In the genomic region with DNA sequence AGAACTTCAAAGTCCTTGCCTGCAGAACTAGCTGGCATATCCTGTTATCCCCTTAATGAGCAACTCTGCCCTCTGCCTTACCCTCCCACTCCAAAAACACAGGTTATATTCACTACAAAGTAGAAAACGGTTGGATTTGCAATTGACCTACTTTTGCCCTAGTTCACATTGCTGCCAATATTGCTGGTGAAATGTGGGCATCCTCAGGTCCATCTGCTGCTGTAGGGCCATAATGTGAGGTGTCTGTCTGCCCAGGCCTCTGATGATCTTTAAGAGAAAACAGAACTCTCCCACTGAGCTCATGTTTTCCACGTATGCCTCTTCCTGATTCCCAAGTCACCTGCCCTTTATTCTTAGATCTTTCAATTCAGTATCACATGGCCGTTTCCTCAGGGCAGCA, we compare ENCODE assay signal across 19 cellular contexts.
A peak's percentile ranks its signal among the peaks of the same experiment; 100 is the strongest.
DNase-seq lines count a peak whose midpoint lies in the region; ATAC-seq and TF ChIP-seq lines count a peak whose summit lies in the region.
"Had no signal": no experiment of that assay in that cellular context is flagged by ENCODE, and none has a peak within 500 bp of the region (broad histone marks: within the 10 kb centered on the region; RNA-seq: fewer than 3 reads in every experiment).

No MANE protein-coding gene starts in this region.

- no peak overlapping the region for H3K4ac ChIP-seq in H9 (ENCODE audit: low read depth, low read length)

- no peaks in the 10 kb centered on the region for H3K36me3 ChIP-seq in MG63
- H3K36me3 ChIP-seq: BE2C had no signal

- H2AFZ ChIP-seq in H9 (ENCODE audit: low read length) = no peak overlapping the region
- H2AFZ ChIP-seq: GM23248 had no signal

- no peak for ATAC-seq in GM19324 (IDR thresholded peaks at IDR 0.05; ENCODE audit: low FRiP score, unreplicated experiment)
- ATAC-seq: K562 had no signal

- H3K4me3 ChIP-seq in MG63 = no peak overlapping the region
- H3K4me3 ChIP-seq: GM23248, K562 had no signal

- no peaks in the 10 kb centered on the region for H3K79me1 ChIP-seq in H9 (ENCODE audit: insufficient read depth, low read depth, low read length, poor library complexity, severe bottlenecking)

- H3K9ac ChIP-seq in H9 (ENCODE audit: extremely low read depth, insufficient read length, low read length) = no peak overlapping the region
- H3K9ac ChIP-seq: GM23248 had no signal

- no peak overlapping the region for H2BK5ac ChIP-seq in H9 (ENCODE audit: insufficient read length, low read length)

- H3K4me3 Mint-ChIP-seq in H9 = no peak overlapping the region
- H3K4me3 Mint-ChIP-seq: CD4-positive, CD25-positive, alpha-beta regulatory T cell; CD8-positive, alpha-beta memory T cell had no signal

- H2BK12ac ChIP-seq in H9 (ENCODE audit: insufficient read length, low read depth, low read length) = no peak overlapping the region

- no peak overlapping the region for H3K27ac ChIP-seq in H9 (ENCODE audit: insufficient read length, low read depth, low read length)
- H3K27ac ChIP-seq: GM23248 had no signal

- H3K27me3 ChIP-seq in H9 (ENCODE audit: insufficient read depth, low read length) (no peaks in the 10 kb centered on the region), MG63 (no peaks in the 10 kb centered on the region)
- H3K27me3 ChIP-seq: BE2C had no signal

- no peaks in the 10 kb centered on the region for H4K20me1 ChIP-seq in H9 (ENCODE audit: control insufficient read depth, insufficient read depth, insufficient read length)

- peaks cover 0 to 2% of the 10 kb centered on the region in 2 experiments; a peak in 2 of 5 replicates for H3K9me3 Mint-ChIP-seq in H9

- DNase-seq in H9 (no peak), cerebellum (ENCODE audit: low spot score) (peak; percentile 52), left kidney (ENCODE audit: low read depth, low spot score) (peak; percentile 18), MG63 (no peak)
- no peak for DNase-seq in activated CD4-positive, alpha-beta T cell treated with anti-CD3 and anti-CD28 coated beads, Interleukin-2, amount 50 U/mL, for 1 hour
- DNase-seq: ACHN; BE2C; CD4-positive, CD25-positive, alpha-beta regulatory T cell; CD8-positive, alpha-beta memory T cell; COR-L47; DMS 273 treated with DMSO at 0.1 percent for 48 hours; DMS53; DND-41; EL; GM23248; H7; IMR-90 had no signal

- no peak overlapping the region for H2BK20ac ChIP-seq in H9 (ENCODE audit: low read depth, low read length, poor library complexity, severe bottlenecking)

- no peaks in the 10 kb centered on the region for H3K23me2 ChIP-seq in H9 (ENCODE audit: insufficient read length, low read depth, low read length, poor library complexity, severe bottlenecking)

- no peak overlapping the region for H3K18ac ChIP-seq in H9 (ENCODE audit: insufficient read length, low read depth, low read length)

- peaks cover 4% of the 10 kb centered on the region; the same call in 1 of the 2 replicates for H3K4me1 ChIP-seq in H9 (ENCODE audit: insufficient read depth, low read length)
- H3K4me1 ChIP-seq: BE2C had no signal

- H3K14ac ChIP-seq in H9 (ENCODE audit: insufficient read depth, low read length) = no peak overlapping the region

- no peak overlapping the region for H3T11ph ChIP-seq in H9 (ENCODE audit: low read length)

- no CpG with 5 or more reads among the region's 3 CpGs for WGBS in H9 (ENCODE audit: extremely low coverage, insufficient read length, low lambda C conversion rate)

- H3K9me3 ChIP-seq in H9 (ENCODE audit: control insufficient read depth, low read depth, low read length) (no peaks in the 10 kb centered on the region), MG63 (no peaks in the 10 kb centered on the region)
- H3K9me3 ChIP-seq: BE2C had no signal

- peak overlapping the region; percentile 50 for H3K56ac ChIP-seq in H9 (ENCODE audit: insufficient read length, low read depth, low read length)

- H4K5ac ChIP-seq in H9 (ENCODE audit: insufficient read length, low read depth, low read length) = no peak overlapping the region

- H3K36me3 Mint-ChIP-seq in H9 (ENCODE audit: insufficient read depth in 1 of 3, low read depth in 3 of 3) = no peaks in the 10 kb centered on the region
- H3K36me3 Mint-ChIP-seq: CD4-positive, CD25-positive, alpha-beta regulatory T cell; CD8-positive, alpha-beta memory T cell had no signal

- H3K79me2 ChIP-seq in H9 (ENCODE audit: insufficient read depth, low read length) = no peaks in the 10 kb centered on the region

- no peak for TF ChIP-seq CTCF in H9 (conservative IDR thresholded peaks at IDR 0.05)

- H2BK15ac ChIP-seq in H9 (ENCODE audit: low read depth, low read length) = no peak overlapping the region

- no peak overlapping the region for H4K8ac ChIP-seq in H9 (replicated peaks; ENCODE audit: insufficient read length, low read depth, low read length)

- no peak overlapping the region for H2AK5ac ChIP-seq in H9 (ENCODE audit: insufficient read length, low read length)

- H3K23ac ChIP-seq in H9 (ENCODE audit: insufficient read length, low read depth, low read length) = no peak overlapping the region

- H4K91ac ChIP-seq in H9 (ENCODE audit: insufficient read length, low read depth, low read length) = no peak overlapping the region

- H3K27ac Mint-ChIP-seq in H9 = no peak overlapping the region; a peak in 1 of 7 replicates
- H3K27ac Mint-ChIP-seq: CD4-positive, CD25-positive, alpha-beta regulatory T cell; CD8-positive, alpha-beta memory T cell had no signal

- peaks cover 5% of the 10 kb centered on the region in 2 experiments; a peak in 3 of 4 replicates for H3K4me1 Mint-ChIP-seq in H9
- H3K4me1 Mint-ChIP-seq: CD4-positive, CD25-positive, alpha-beta regulatory T cell; CD8-positive, alpha-beta memory T cell had no signal

- H3K4me2 ChIP-seq in H9 (ENCODE audit: insufficient read depth, insufficient read length, low read length) = no peak overlapping the region

- no peaks in the 10 kb centered on the region for H3K27me3 Mint-ChIP-seq in H9 (ENCODE audit: low read depth)
- H3K27me3 Mint-ChIP-seq: CD4-positive, CD25-positive, alpha-beta regulatory T cell; CD8-positive, alpha-beta memory T cell had no signal

- H2BK120ac ChIP-seq in H9 (ENCODE audit: low read depth, low read length, poor library complexity, severe bottlenecking) = no peak overlapping the region

Comparison
In these comparisons a context has a peak if more than half of its experiments do, and no peak if none do; other contexts are left out.
1. DNase-seq: peak in cerebellum (single experiment) and left kidney (single experiment); none in H9 (single experiment), activated CD4-positive, alpha-beta T cell treated with anti-CD3 and anti-CD28 coated beads, Interleukin-2, amount 50 U/mL, for 1 hour (single experiment) and MG63 (single experiment).